13 cellular contexts compared by ENCODE assay signal in genomic region chr6:134074151-134074712, GRCh38. TPM values are rescaled to one million over a fixed set of nuclear protein-coding genes. Genes with fewer than 3 reads are reported as not detected.
DNase-seq lines count a peak whose midpoint lies in the region; ATAC-seq and TF ChIP-seq lines count a peak whose summit lies in the region.
"Had no signal": no experiment of that assay in that cellular context is flagged by ENCODE, and none has a peak within 500 bp of the region (broad histone marks: within the 10 kb centered on the region; RNA-seq: fewer than 3 reads in every experiment).

No MANE protein-coding gene starts in this region.

- DNase-seq in NCI-H2227 (lab: John Stamatoyannopoulos, UW; ENCODE audit: unreplicated experiment): peak; percentile 84
- peak; percentile 79 for DNase-seq in esophagus muscularis mucosa (ENCODE audit: extremely low spot score)
- DNase-seq in neuronal stem cell (ENCODE audit: low spot score): peak; percentile 85
- DNase-seq in activated gamma-delta T cell (lab: John Stamatoyannopoulos, UW): no peak
- DNase-seq in HCEC 1CT: no peak
- no peak for DNase-seq in immature natural killer cell
- DNase-seq: activated CD8-positive, alpha-beta memory T cell treated with anti-CD3 and anti-CD28 coated beads, Interleukin-2, amount 10 ng/mL, durations not matched to agents 7 days and 5 days; CD4-positive, alpha-beta T cell; transverse colon had no signal

- H2BK15ac ChIP-seq in neuronal stem cell (ENCODE audit: low read length): no peak overlapping the region

- H3K79me1 ChIP-seq in neuronal stem cell (ENCODE audit: low read depth, low read length): no peaks in the 10 kb centered on the region

- no peaks in the 10 kb centered on the region for H3K4me1 Mint-ChIP-seq in immature natural killer cell

- peak overlapping the region; percentile 88 for H3K18ac ChIP-seq in neuronal stem cell (ENCODE audit: low read length)

- H3K14ac ChIP-seq in neuronal stem cell (ENCODE audit: low read length): no peak overlapping the region

- H3K27me3 Mint-ChIP-seq in immature natural killer cell (ENCODE audit: low read depth in 3 of 3): peaks cover 0 to 3% (median 2%) of the 10 kb centered on the region in 3 donors
- H3K27me3 Mint-ChIP-seq: activated CD8-positive, alpha-beta memory T cell treated with anti-CD3 and anti-CD28 coated beads, Interleukin-2, amount 10 ng/mL, durations not matched to agents 7 days and 5 days; CD4-positive, alpha-beta T cell had no signal

- peak overlapping the region; percentile 41 for H3K4me2 ChIP-seq in neuronal stem cell (ENCODE audit: insufficient read depth, low read length, poor library complexity, severe bottlenecking)

- H4K91ac ChIP-seq in neuronal stem cell (ENCODE audit: low read depth, low read length, poor library complexity): peak overlapping the region; percentile 5

- H2BK120ac ChIP-seq in neuronal stem cell (ENCODE audit: low read depth, low read length): peak overlapping the region; percentile 61

- no peak overlapping the region for H3K4me3 Mint-ChIP-seq in immature natural killer cell
- H3K4me3 Mint-ChIP-seq: activated CD8-positive, alpha-beta memory T cell treated with anti-CD3 and anti-CD28 coated beads, Interleukin-2, amount 10 ng/mL, durations not matched to agents 7 days and 5 days; CD4-positive, alpha-beta T cell had no signal

- H3K9me3 ChIP-seq in HEK293 (ENCODE audit: control insufficient read depth, insufficient read depth, low read depth, low read length) (no peaks in the 10 kb centered on the region), esophagus muscularis mucosa (no peaks in the 10 kb centered on the region), neuronal stem cell (replicated peaks in 1 of 2; ENCODE audit: control insufficient read depth in 2 of 2, insufficient read depth in 1 of 2, low read depth in 1 of 2, low read length in 2 of 2) (peaks cover 3 to 11% of the 10 kb centered on the region in 2 donors)
- H3K9me3 ChIP-seq: gastroesophageal sphincter, transverse colon had no signal

- no peak for TF ChIP-seq POLR2A in esophagus muscularis mucosa (IDR thresholded peaks at IDR 0.05; ENCODE audit: low read depth)

- no peak overlapping the region for H2AK5ac ChIP-seq in neuronal stem cell (ENCODE audit: low read depth, low read length)

- H3K27ac ChIP-seq in HEK293 (ENCODE audit: extremely low read depth, low read depth, low read length): no peak overlapping the region
- H3K27ac ChIP-seq in esophagus muscularis mucosa (replicated peaks in 1 of 4): no peak overlapping the region
- peak overlapping the region; percentile 99 for H3K27ac ChIP-seq in neuronal stem cell (replicated peaks; ENCODE audit: low read length)
- H3K27ac ChIP-seq: cardiac muscle cell, gastroesophageal sphincter, transverse colon had no signal

- 64% methylated on average over 8 of the region's 8 CpGs for WGBS in esophagus muscularis mucosa
- WGBS in neuronal stem cell (ENCODE audit: extremely low coverage in 2 of 2, insufficient read length in 2 of 2, insufficient replicate concordance in 1 of 2), 2 donors: no CpG with 5 or more reads among the region's 8 CpGs

- CTCF ChIA-PET in HEK293 (lab: Yijun Ruan, JAX): interaction anchor here (2.2 to 4.2 kb wide), 4 partner anchors 9 to 151 kb away, joined by 7 to 44 read pairs (median 18); no protein-coding TSS in a partner anchor

- H3K9ac ChIP-seq in neuronal stem cell (ENCODE audit: low read depth, low read length, poor library complexity): no peak overlapping the region

- H3K36me3 ChIP-seq in HEK293 (ENCODE audit: control insufficient read depth in 2 of 2, insufficient read depth in 1 of 2, low read length in 2 of 2): no peaks in the 10 kb centered on the region
- H3K36me3 ChIP-seq in esophagus muscularis mucosa: no peaks in the 10 kb centered on the region
- H3K36me3 ChIP-seq in neuronal stem cell (replicated peaks in 1 of 2; ENCODE audit: control insufficient read depth in 2 of 2, insufficient read depth in 2 of 2, low read length in 2 of 2): no peaks in the 10 kb centered on the region
- H3K36me3 ChIP-seq: cardiac muscle cell, gastroesophageal sphincter, transverse colon had no signal

- no peaks in the 10 kb centered on the region for H3K27me3 ChIP-seq in esophagus muscularis mucosa
- H3K27me3 ChIP-seq in neuronal stem cell (ENCODE audit: control insufficient read depth in 3 of 3, insufficient read depth in 3 of 3, low read depth in 1 of 3, low read length in 3 of 3): no peaks in the 10 kb centered on the region
- H3K27me3 ChIP-seq: cardiac muscle cell, gastroesophageal sphincter, transverse colon had no signal

- H3K9me3 Mint-ChIP-seq in immature natural killer cell: no peaks in the 10 kb centered on the region
- H3K9me3 Mint-ChIP-seq: CD4-positive, alpha-beta T cell had no signal

- H2AFZ ChIP-seq in neuronal stem cell (ENCODE audit: low read length): peak overlapping the region; percentile 78

- H3K4ac ChIP-seq in neuronal stem cell (ENCODE audit: low read length): no peak overlapping the region

- no peak overlapping the region for H2BK12ac ChIP-seq in neuronal stem cell (ENCODE audit: low read length)

- H3K23ac ChIP-seq in neuronal stem cell (ENCODE audit: low read depth, low read length, poor library complexity): no peak overlapping the region

- H3K4me3 ChIP-seq in HEK293 (ENCODE audit: low read depth, low read length): no peak overlapping the region
- H3K4me3 ChIP-seq in esophagus muscularis mucosa: no peak overlapping the region
- H3K4me3 ChIP-seq in neuronal stem cell (ENCODE audit: low read length in 2 of 2): peak overlapping the region in 1 of 2 donors; percentile 30
- H3K4me3 ChIP-seq: cardiac muscle cell, gastroesophageal sphincter, transverse colon had no signal

- no peak for TF ChIP-seq EP300 in esophagus muscularis mucosa (IDR thresholded peaks at IDR 0.05)

- POLR2A ChIA-PET in HEK293 (lab: Yijun Ruan, JAX): no interaction called here

- H3K27ac Mint-ChIP-seq in immature natural killer cell: no peak overlapping the region
- H3K27ac Mint-ChIP-seq: activated CD8-positive, alpha-beta memory T cell treated with anti-CD3 and anti-CD28 coated beads, Interleukin-2, amount 10 ng/mL, durations not matched to agents 7 days and 5 days; CD4-positive, alpha-beta T cell had no signal

- no peaks in the 10 kb centered on the region for H3K36me3 Mint-ChIP-seq in immature natural killer cell
- H3K36me3 Mint-ChIP-seq: activated CD8-positive, alpha-beta memory T cell treated with anti-CD3 and anti-CD28 coated beads, Interleukin-2, amount 10 ng/mL, durations not matched to agents 7 days and 5 days had no signal

- ATAC-seq in HG03457 (IDR thresholded peaks at IDR 0.05; ENCODE audit: unreplicated experiment): no peak
- ATAC-seq: activated CD8-positive, alpha-beta memory T cell treated with anti-CD3 and anti-CD28 coated beads, Interleukin-2, amount 10 ng/mL, durations not matched to agents 7 days and 5 days; gastroesophageal sphincter had no signal

- intact Hi-C loops in esophagus muscularis mucosa (cut with DNase I): no loop called here

- H4K8ac ChIP-seq in neuronal stem cell (ENCODE audit: low read depth, low read length): no peak overlapping the region

- H3K4me1 ChIP-seq in HEK293 (ENCODE audit: control insufficient read depth, insufficient read depth, low read length): no peaks in the 10 kb centered on the region; the same call in 1 of the 2 replicates
- H3K4me1 ChIP-seq in esophagus muscularis mucosa: no peaks in the 10 kb centered on the region
- H3K4me1 ChIP-seq in neuronal stem cell (ENCODE audit: control insufficient read depth in 2 of 2, insufficient read depth in 1 of 2, low read depth in 1 of 2, low read length in 2 of 2): peaks cover 12 to 22% of the 10 kb centered on the region in 2 donors
- H3K4me1 ChIP-seq: gastroesophageal sphincter, transverse colon had no signal

- H2BK5ac ChIP-seq in neuronal stem cell (ENCODE audit: low read length): peak overlapping the region; percentile 85

- TF ChIP-seq CTCF in HEK293 (tag by site-specific recombination; IDR thresholded peaks at IDR 0.05) (no peak), esophagus muscularis mucosa (IDR thresholded peaks at IDR 0.05) (no peak)

TF ChIP-seq in HEK293, 187 proteins besides CTCF, POLR2A, EP300 and RAD21:
- TF ChIP-seq SCRT2 (tag by site-specific recombination; IDR thresholded peaks at IDR 0.05) (peak; percentile 57; the same call in 1 of the 2 replicates), ZNF449 (tag by site-specific recombination; IDR thresholded peaks at IDR 0.05) (no peak)

RNA-seq across cellular contexts. Expression of gene SLC2A12, which starts 21.8 kb away (rescaled TPM):
- total RNA-seq in esophagus muscularis mucosa: 10 to 100 TPM; 23.2 to 50.7 (median 43.1) TPM
- polyA plus RNA-seq in neuronal stem cell (2013, experiment 1 of 2): 18.1 TPM
- polyA plus RNA-seq in neuronal stem cell (2013, experiment 2 of 2): 19.1 TPM
- under 1 TPM in 1 of 3 donors, not detected in 2; 0.06 TPM for polyA plus RNA-seq in immature natural killer cell
- total RNA-seq: CD4-positive, alpha-beta T cell had no signal

Comparison
In these comparisons a context has a peak if more than half of its experiments do, and no peak if none do; other contexts are left out.
1. DNase-seq: peak in NCI-H2227 (single experiment), esophagus muscularis mucosa (single experiment) and neuronal stem cell (single experiment); none in activated gamma-delta T cell (single experiment), HCEC 1CT (single experiment) and immature natural killer cell (0 of 3).